In genomic region chr6:130517444-130517931, GRCh38 we compare ENCODE assay signal across 11 cellular contexts.
A peak's percentile ranks its signal among the peaks of the same experiment; 100 is the strongest.
DNase-seq lines count a peak whose midpoint lies in the region; ATAC-seq, FAIRE-seq and TF ChIP-seq lines count a peak whose summit lies in the region.
"Had no signal": no experiment of that assay in that cellular context is flagged by ENCODE, and none has a peak within 500 bp of the region (broad histone marks: within the 10 kb centered on the region; RNA-seq: fewer than 3 reads in every experiment).

No MANE protein-coding gene starts in this region.

- H3K27ac Mint-ChIP-seq in CD8-positive, alpha-beta T cell = peak overlapping the region; percentile 60
- H3K27ac Mint-ChIP-seq in activated CD8-positive, alpha-beta T cell treated with anti-CD3 and anti-CD28 coated beads, Interleukin-2, amount 10 ng/mL, durations not matched to agents 7 days and 5 days = peak overlapping the region; percentile 26
- H3K27ac Mint-ChIP-seq: dendritic cell treated with granulocyte-macrophage colony-stimulating factor and Interleukin-4, amounts not matched to agents 40 ng/mL and 50 ng/mL, for 4 days had no signal

- H3K27ac ChIP-seq in CD8-positive, alpha-beta T cell (ENCODE audit: low read depth, low read length) = no peak overlapping the region

- no peaks in the 10 kb centered on the region for H3K27me3 ChIP-seq in CD8-positive, alpha-beta T cell (ENCODE audit: insufficient read depth, low read length)

- H3K9me3 ChIP-seq in CD8-positive, alpha-beta T cell (ENCODE audit: low read length) = no peaks in the 10 kb centered on the region

- DNase-seq in CD8-positive, alpha-beta T cell = no peak
- no peak for DNase-seq in GM19239 (ENCODE audit: insufficient read length, low spot score)
- DNase-seq in activated CD8-positive, alpha-beta T cell treated with anti-CD3 and anti-CD28 coated beads, Interleukin-2, amount 10 ng/mL, durations not matched to agents 7 days and 5 days = no peak
- no peak for DNase-seq in NCI-H1048 (lab: John Stamatoyannopoulos, UW)
- DNase-seq in central memory CD4-positive, alpha-beta T cell = no peak
- DNase-seq in NCI-H1694 treated with DMSO at 0.1 percent for 48 hours (lab: John Stamatoyannopoulos, UW) = no peak
- DNase-seq in NOMO-1 treated with dmso at 0.1 percent for 144 hours (lab: John Stamatoyannopoulos, UW; ENCODE audit: unreplicated experiment) = no peak

- intact Hi-C loops in CD8-positive, alpha-beta T cell (cut with DNase I, micrococcal nuclease) = no loop called here

- peaks cover 51% of the 10 kb centered on the region for H3K4me1 Mint-ChIP-seq in CD8-positive, alpha-beta T cell (ENCODE audit: low read depth)
- H3K4me1 Mint-ChIP-seq in activated CD8-positive, alpha-beta T cell treated with anti-CD3 and anti-CD28 coated beads, Interleukin-2, amount 10 ng/mL, durations not matched to agents 7 days and 5 days (ENCODE audit: low read depth) = peaks cover 64% of the 10 kb centered on the region
- H3K4me1 Mint-ChIP-seq: neural crest cell had no signal

- peak; percentile 18 for ATAC-seq in CD8-positive, alpha-beta T cell
- peak; percentile 71 for ATAC-seq in HG03066 (IDR thresholded peaks at IDR 0.05; ENCODE audit: low read depth, unreplicated experiment)
- no peak for ATAC-seq in activated CD8-positive, alpha-beta T cell treated with anti-CD3 and anti-CD28 coated beads, Interleukin-2, amount 10 ng/mL, durations not matched to agents 7 days and 5 days
- ATAC-seq: Panc1 had no signal

- no peaks in the 10 kb centered on the region for H3K27me3 Mint-ChIP-seq in CD8-positive, alpha-beta T cell (ENCODE audit: low read depth)
- H3K27me3 Mint-ChIP-seq in activated CD8-positive, alpha-beta T cell treated with anti-CD3 and anti-CD28 coated beads, Interleukin-2, amount 10 ng/mL, durations not matched to agents 7 days and 5 days (ENCODE audit: low read depth) = no peaks in the 10 kb centered on the region
- H3K27me3 Mint-ChIP-seq: dendritic cell treated with granulocyte-macrophage colony-stimulating factor and Interleukin-4, amounts not matched to agents 40 ng/mL and 50 ng/mL, for 4 days had no signal

- H3K4me3 ChIP-seq in CD8-positive, alpha-beta T cell (ENCODE audit: low read depth, low read length) = no peak overlapping the region

- no peak for TF ChIP-seq CTCF in CD8-positive, alpha-beta T cell (IDR thresholded peaks at IDR 0.05)

- no peaks in the 10 kb centered on the region for H3K36me3 Mint-ChIP-seq in CD8-positive, alpha-beta T cell
- H3K36me3 Mint-ChIP-seq in activated CD8-positive, alpha-beta T cell treated with anti-CD3 and anti-CD28 coated beads, Interleukin-2, amount 10 ng/mL, durations not matched to agents 7 days and 5 days (ENCODE audit: low read depth) = peaks cover 67% of the 10 kb centered on the region

- peak; percentile 79 for FAIRE-seq in GM19239 (lab: Jason Lieb, UNC)

- H3K9me3 Mint-ChIP-seq in CD8-positive, alpha-beta T cell = peaks cover 15% of the 10 kb centered on the region
- H3K9me3 Mint-ChIP-seq in activated CD8-positive, alpha-beta T cell treated with anti-CD3 and anti-CD28 coated beads, Interleukin-2, amount 10 ng/mL, durations not matched to agents 7 days and 5 days (ENCODE audit: insufficient read depth) = peaks cover 42% of the 10 kb centered on the region
- H3K9me3 Mint-ChIP-seq: dendritic cell treated with granulocyte-macrophage colony-stimulating factor and Interleukin-4, amounts not matched to agents 40 ng/mL and 50 ng/mL, for 4 days had no signal

- H3K36me3 ChIP-seq in CD8-positive, alpha-beta T cell (ENCODE audit: insufficient read depth, low read length) = no peaks in the 10 kb centered on the region

- H3K4me3 Mint-ChIP-seq in CD8-positive, alpha-beta T cell = no peak overlapping the region
- H3K4me3 Mint-ChIP-seq in activated CD8-positive, alpha-beta T cell treated with anti-CD3 and anti-CD28 coated beads, Interleukin-2, amount 10 ng/mL, durations not matched to agents 7 days and 5 days = no peak overlapping the region
- H3K4me3 Mint-ChIP-seq: dendritic cell treated with granulocyte-macrophage colony-stimulating factor and Interleukin-4, amounts not matched to agents 40 ng/mL and 50 ng/mL, for 4 days; neural crest cell had no signal

- POLR2A ChIA-PET in CD8-positive, alpha-beta T cell (lab: Charles Lee) = no interaction called here
- POLR2A ChIA-PET in activated CD8-positive, alpha-beta T cell treated with anti-CD3 and anti-CD28 coated beads, Interleukin-2, amount 10 ng/mL, durations not matched to agents 7 days and 5 days (lab: Charles Lee) = no interaction called here

- CTCF ChIA-PET in CD8-positive, alpha-beta T cell (lab: Charles Lee) = no interaction called here
- CTCF ChIA-PET in activated CD8-positive, alpha-beta T cell treated with anti-CD3 and anti-CD28 coated beads, Interleukin-2, amount 10 ng/mL, durations not matched to agents 7 days and 5 days (lab: Charles Lee) = no interaction called here

- peaks cover 17% of the 10 kb centered on the region for H3K4me1 ChIP-seq in CD8-positive, alpha-beta T cell (ENCODE audit: insufficient read depth, low read length)
